ENCODE assay signal across 8 cellular contexts in the genomic region with DNA sequence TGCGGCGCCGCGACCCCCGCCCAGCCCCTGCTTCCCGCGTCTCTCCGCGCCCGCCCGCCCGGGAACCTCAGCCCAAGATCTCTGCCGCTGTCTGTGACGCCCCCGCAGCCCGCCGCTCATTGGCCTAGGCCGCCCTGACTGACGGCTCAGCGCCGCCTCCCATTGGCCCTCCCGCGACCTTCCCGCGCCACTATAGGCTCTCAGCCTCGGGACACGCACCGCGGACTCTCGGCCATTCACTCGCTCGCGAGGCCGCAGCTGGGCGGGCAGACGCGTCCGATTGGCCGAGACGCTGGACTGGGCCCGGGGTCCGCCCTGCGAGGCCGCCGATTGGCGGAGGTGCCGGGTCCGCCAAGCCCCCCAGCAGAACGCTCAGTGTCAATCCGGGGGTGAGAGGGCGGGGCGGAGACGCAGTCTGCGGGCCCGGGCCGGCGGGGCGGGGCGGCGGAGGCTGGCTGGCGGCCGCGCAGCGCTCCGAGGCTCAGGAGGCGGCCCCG. TPM values are rescaled to one million over a fixed set of nuclear protein-coding genes. Genes with fewer than 3 reads are reported as not detected.
DNase-seq lines count a peak whose midpoint lies in the region; ATAC-seq and TF ChIP-seq lines count a peak whose summit lies in the region.

A gene (minus strand): TSS at position 95 of the 497 bp plus-strand sequence. CDS start 215 bp downstream, outside the sequence.

- 0 to 1% (median 0%) methylated on average over 9 to 66 of the region's 67 CpGs; no CpG with 5 or more reads in 1 of the 5 donors for WGBS in stomach, 5 donors

- intact Hi-C loops in stomach (cut with DNase I; ENCODE audit: low total_unique reads), result no loop called here

- no peak within 1 kb of the TSS for H3K27ac ChIP-seq in foreskin keratinocyte
- H3K27ac ChIP-seq in stomach, result peak within 1 kb of the TSS; percentile 88 to 99 (median 99)

- H3K27me3 ChIP-seq in foreskin keratinocyte, result no peaks in the 10 kb centered on the region
- H3K27me3 ChIP-seq in stomach, result no peaks in the 10 kb centered on the region

- H3K27me3 Mint-ChIP-seq in HFFc6 (ENCODE audit: insufficient read depth), result peaks cover 3% of the 10 kb centered on the region; the same call in 1 of the 2 replicates
- H3K27me3 Mint-ChIP-seq in neural crest cell (ENCODE audit: low read depth), result no peaks in the 10 kb centered on the region

- H3K36me3 Mint-ChIP-seq in HFFc6 (ENCODE audit: low read depth) (no peaks in the 10 kb centered on the region), neural crest cell (ENCODE audit: low read depth) (no peaks in the 10 kb centered on the region)

- H3K9me3 Mint-ChIP-seq in HFFc6 (no peaks in the 10 kb centered on the region), neural crest cell (no peaks in the 10 kb centered on the region)

- H3K36me3 ChIP-seq in stomach, result no peaks in the 10 kb centered on the region

- H3K4me3 Mint-ChIP-seq in HFFc6 (peak within 1 kb of the TSS; percentile 90), neural crest cell (peak within 1 kb of the TSS; percentile 96)

- H3K4me1 ChIP-seq in foreskin keratinocyte (no peaks in the 10 kb centered on the region), stomach (peaks cover 56 to 67% (median 62%) of the 10 kb centered on the region in 4 donors)

- DNase-seq in GF-D8 (lab: John Stamatoyannopoulos, UW) (peak; percentile 93), HFFc6 (peak; percentile 99), NAMALWA (ENCODE audit: low spot score) (peak; percentile 98), SK-MEL-5 (ENCODE audit: low read depth, low spot score) (peak; percentile 97), foreskin keratinocyte (peak; percentile 95 to 97), neural crest cell (ENCODE audit: low read depth, low spot score) (peak; percentile 95), stomach (peak; percentile 99)
- DNase-seq in activated naive CD4-positive, alpha-beta T cell (lab: John Stamatoyannopoulos, UW), result peak; percentile 95 to 98 (median 96)

- TF ChIP-seq POLR2A in stomach (IDR thresholded peaks at IDR 0.05), result no peak

- peak within 1 kb of the TSS; percentile 91 to 99 (median 95) for H3K4me3 ChIP-seq in stomach

- TF ChIP-seq EP300 in stomach (IDR thresholded peaks at IDR 0.05), result no peak

- peak; percentile 92 for ATAC-seq in foreskin keratinocyte

- TF ChIP-seq CTCF in HFFc6 (IDR thresholded peaks at IDR 0.05), result no peak
- no peak for TF ChIP-seq CTCF in foreskin keratinocyte (conservative IDR thresholded peaks at IDR 0.05)
- no peak for TF ChIP-seq CTCF in neural crest cell (conservative IDR thresholded peaks at IDR 0.05)
- no peak for TF ChIP-seq CTCF in stomach (IDR thresholded peaks at IDR 0.05)

- H3K27ac Mint-ChIP-seq in HFFc6, result peak within 1 kb of the TSS; percentile 99
- peak within 1 kb of the TSS; percentile 97 for H3K27ac Mint-ChIP-seq in neural crest cell (ENCODE audit: unreplicated experiment)

- peaks cover 46% of the 10 kb centered on the region for H3K4me1 Mint-ChIP-seq in HFFc6 (ENCODE audit: low read depth)
- H3K4me1 Mint-ChIP-seq in neural crest cell, result peaks cover 31% of the 10 kb centered on the region

- in situ Hi-C loops in SK-MEL-5 (cut with HindIII; ENCODE audit: low pct_unique_long_range_greater_than_20kb, low sequenced_read_pairs), result no loop called here

- no peaks in the 10 kb centered on the region for H3K9me3 ChIP-seq in stomach

RNA-seq across cellular contexts. Expression of the gene that starts here (rescaled TPM):
- total RNA-seq in HFFc6 (2021; fragmentation: NEBNext Ultra II Directional; extraction: Animal tissue kit (Norgen Biotek cat#: 25700)), result 100 to 1,000 TPM; 137 to 170 (median 149) TPM
- total RNA-seq in SK-MEL-5 (2014; rRNA removed; shearing (Covaris generic)), result 15.3 and 19.7 TPM in 2 replicates
- polyA plus RNA-seq in SK-MEL-5 (2015; cell fraction: cytosol; rRNA removed), result 74.2 and 76.6 TPM in 2 replicates
- 12.4 and 21.6 TPM in 2 replicates for polyA plus RNA-seq in SK-MEL-5 (2015; cell fraction: nucleus; rRNA removed)
- total RNA-seq in foreskin keratinocyte, result 36.0 and 37.1 TPM in 2 replicates
- 35.2 and 40.0 TPM in 2 replicates for polyA plus RNA-seq in foreskin keratinocyte
- total RNA-seq in neural crest cell, result 103 TPM in 2 replicates
- 100 to 1,000 TPM in 1 of 5 donors, 10 to 100 TPM in 4; 14.7 to 159 (median 26.6) TPM for total RNA-seq in stomach
- 10 to 100 TPM; 27.7 to 43.8 (median 38.2) TPM for polyA plus RNA-seq in stomach
